ENCODE assay signal across 8 cellular contexts in the genomic region with DNA sequence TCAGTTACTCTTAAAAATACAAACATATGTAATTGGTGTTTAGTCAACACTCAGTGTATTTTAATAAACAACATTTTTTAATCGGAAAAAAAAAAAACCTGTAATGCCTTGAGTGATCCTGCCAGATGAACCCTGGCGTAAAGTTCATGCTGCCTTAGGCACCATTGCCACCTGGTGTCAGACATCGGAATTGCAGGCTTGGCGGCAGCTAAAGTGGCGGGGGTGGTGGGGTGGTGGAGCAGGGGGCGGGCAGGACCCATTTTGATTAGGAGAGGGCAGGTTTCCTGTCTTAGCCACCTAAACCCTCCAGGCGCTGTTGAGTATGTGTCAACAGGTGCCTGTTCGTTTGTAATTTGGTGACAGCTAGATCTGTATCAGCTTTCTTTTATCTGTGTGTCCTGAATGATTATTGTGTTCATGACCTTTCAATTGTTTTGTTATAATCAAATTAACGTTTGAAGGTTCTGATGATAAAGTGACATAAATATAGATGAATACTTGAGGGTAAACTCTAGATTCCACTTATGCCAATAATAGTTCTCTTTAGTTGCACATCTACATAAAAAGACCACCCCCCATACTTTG.
DNase-seq lines count a peak whose midpoint lies in the region; ATAC-seq, FAIRE-seq and TF ChIP-seq lines count a peak whose summit lies in the region.

No MANE protein-coding gene starts in this region.

- no peak overlapping the region for H3K4me2 ChIP-seq in GM12878 (ENCODE audit: control insufficient read depth, insufficient read depth)

- ATAC-seq in GM12878 (peak; percentile 68), memory B cell (ENCODE audit: low read depth) (no peak), upper lobe of right lung (peak; percentile 46), GM21515 (IDR thresholded peaks at IDR 0.05; ENCODE audit: unreplicated experiment) (no peak)

- peak; percentile 31 for DNase-seq in AG08395 (ENCODE audit: low spot score)
- DNase-seq in GM19239 (ENCODE audit: insufficient read length, low spot score): peak; percentile 40
- peak; percentile 50 to 76 for DNase-seq in SJCRH30
- no peak for DNase-seq in GM12878 (ENCODE audit: low read depth, low spot score)
- DNase-seq in memory B cell (ENCODE audit: low spot score in 2 of 2): peak; percentile 44 to 57
- no peak for DNase-seq in upper lobe of right lung
- no peak for DNase-seq in NCI-H2081 treated with DMSO at 0.1 percent for 48 hours (lab: John Stamatoyannopoulos, UW)

- H3K4me1 ChIP-seq in SJCRH30 (peaks cover 9% of the 10 kb centered on the region; the same call in 1 of the 2 replicates), GM12878 (ENCODE audit: control insufficient read depth, insufficient read depth, low read length) (no peaks in the 10 kb centered on the region), upper lobe of right lung (no peaks in the 10 kb centered on the region)

- H4K20me1 ChIP-seq in GM12878 (ENCODE audit: control insufficient read depth, insufficient read depth): no peaks in the 10 kb centered on the region

- peaks cover 3% of the 10 kb centered on the region for H3K4me1 Mint-ChIP-seq in memory B cell

- SMC1A ChIA-PET in GM12878 (lab: Charles Lee; ENCODE audit: uncharacterized antibody, unreplicated experiment): interaction anchor here (0.6 to 1.9 kb wide), 3 partner anchors 102 to 952 kb away, joined by 3 to 6 read pairs (median 4); no protein-coding TSS in a partner anchor

- in situ Hi-C loops in GM12878 (cut with MboI): loop anchor here (5.0 to 10.0 kb wide), 2 partner anchors 59 to 953 kb away; no protein-coding TSS in a partner anchor

- no peaks in the 10 kb centered on the region for H3K36me3 ChIP-seq in SJCRH30
- H3K36me3 ChIP-seq in GM12878 (ENCODE audit: control insufficient read depth in 2 of 2, insufficient read depth in 2 of 2, low read length in 1 of 2): no peaks in the 10 kb centered on the region
- no peaks in the 10 kb centered on the region for H3K36me3 ChIP-seq in upper lobe of right lung

- no peak overlapping the region for H3K4me3 Mint-ChIP-seq in memory B cell

- H3K27ac ChIP-seq in SJCRH30: no peak overlapping the region
- no peak overlapping the region for H3K27ac ChIP-seq in GM12878 (ENCODE audit: control insufficient read depth, insufficient read depth)
- H3K27ac ChIP-seq in upper lobe of right lung: no peak overlapping the region

- H3K9ac ChIP-seq in GM12878 (ENCODE audit: control insufficient read depth, insufficient read depth, low read length): no peak overlapping the region

- TF ChIP-seq RAD21 in GM12878 (IDR thresholded peaks at IDR 0.05; ENCODE audit: insufficient read depth, low read depth, low read length): peak; percentile 85

- H3K27me3 Mint-ChIP-seq in memory B cell: peaks cover 3% of the 10 kb centered on the region

- H3K4me3 ChIP-seq in SJCRH30: no peak overlapping the region
- no peak overlapping the region for H3K4me3 ChIP-seq in GM12878
- H3K4me3 ChIP-seq in upper lobe of right lung: no peak overlapping the region

- H3K9me3 ChIP-seq in SJCRH30 (replicated peaks) (no peaks in the 10 kb centered on the region), GM12878 (replicated peaks; ENCODE audit: control insufficient read depth, insufficient read depth, low read length) (no peaks in the 10 kb centered on the region), upper lobe of right lung (no peaks in the 10 kb centered on the region)

- 6% methylated on average over 9 of the region's 9 CpGs for WGBS in GM12878 (ENCODE audit: insufficient coverage, insufficient replicate concordance, low lambda C conversion rate, missing lambda C conversion rate)

- CTCF ChIA-PET in GM12878 (lab: Yijun Ruan, JAX): interaction anchor here (0.7 to 2.2 kb wide), 9 partner anchors 9 to 952 kb away, joined by 3 to 12 read pairs (median 4); no protein-coding TSS in a partner anchor

- intact Hi-C loops in GM12878 (cut with micrococcal nuclease; ENCODE audit: unreplicated experiment): loop anchor here (5.0 to 10.0 kb wide), 4 partner anchors 98 to 953 kb away; no protein-coding TSS in a partner anchor
- intact Hi-C loops in upper lobe of right lung (cut with DNase I): no loop called here

- no peak overlapping the region for H2AFZ ChIP-seq in GM12878 (ENCODE audit: control insufficient read depth, low read depth, low read length)

- TF ChIP-seq EP300 in GM12878 (IDR thresholded peaks at IDR 0.05; ENCODE audit: borderline replicate concordance in 1 of 2, control insufficient read depth in 1 of 2, low read depth in 2 of 2, low read length in 2 of 2): no peak

- FAIRE-seq in GM19239 (lab: Jason Lieb, UNC) (no peak), GM12878 (lab: Jason Lieb, UNC) (no peak)

- H3K27ac Mint-ChIP-seq in memory B cell: no peak overlapping the region

- POLR2A ChIA-PET in GM12878 (lab: Charles Lee): interaction anchor here (0.6 kb wide), 1 partner anchor 102 kb away, joined by 3 read pairs; no protein-coding TSS in a partner anchor

- TF ChIP-seq CTCF in GM12878 (IDR thresholded peaks at IDR 0.05 in 2 of 3, conservative IDR thresholded peaks at IDR 0.05 in 1 of 3; ENCODE audit: control insufficient read depth in 2 of 3, extremely low read depth in 1 of 3, insufficient read depth in 1 of 3, low read depth in 3 of 3, low read length in 3 of 3): peak; percentile 58 to 86 (median 80)
- peak; percentile 72 for TF ChIP-seq CTCF in upper lobe of right lung (IDR thresholded peaks at IDR 0.05)

- H3K9me3 Mint-ChIP-seq in memory B cell: peaks cover 3% of the 10 kb centered on the region

- no peaks in the 10 kb centered on the region for H3K36me3 Mint-ChIP-seq in memory B cell

- no TSS peak for BruUV-seq in GM12878 (replicated peaks; lab: Mats Ljungman, UMichigan)

- RAD21 ChIA-PET in GM12878 (lab: Charles Lee; ENCODE audit: unreplicated experiment): no interaction called here

- H3K27me3 ChIP-seq in SJCRH30 (no peaks in the 10 kb centered on the region), GM12878 (replicated peaks in 1 of 2; ENCODE audit: control insufficient read depth in 2 of 2, insufficient read depth in 2 of 2, low read length in 1 of 2) (no peaks in the 10 kb centered on the region), upper lobe of right lung (no peaks in the 10 kb centered on the region)

- H3K79me2 ChIP-seq in GM12878 (ENCODE audit: control insufficient read depth, insufficient read depth, low read length): no peaks in the 10 kb centered on the region

- no peak for TF ChIP-seq POLR2A in GM12878 (IDR thresholded peaks at IDR 0.05; ENCODE audit: low read depth, low read length)

TF ChIP-seq in GM12878, 131 proteins besides CTCF, POLR2A, EP300 and RAD21:
- TF ChIP-seq SMC3 (IDR thresholded peaks at IDR 0.05; ENCODE audit: borderline replicate concordance, low read length) (peak; percentile 55), POLR2AphosphoS2 (IDR thresholded peaks at IDR 0.05; ENCODE audit: low read depth, low read length) (no peak)
TF ChIP-seq in GM12878: peak in this region for 1.

Comparison
In these comparisons a context has a peak if more than half of its experiments do, and no peak if none do; other contexts are left out.
1. DNase-seq: peak in AG08395 (single experiment), GM19239 (single experiment), SJCRH30 (2 of 2) and memory B cell (2 of 2); none in GM12878 (single experiment), upper lobe of right lung (single experiment) and NCI-H2081 treated with DMSO at 0.1 percent for 48 hours (single experiment).
2. ATAC-seq: peak in GM12878 (single experiment) and upper lobe of right lung (single experiment); none in memory B cell (single experiment) and GM21515 (single experiment).